ENCODE assay signal across 27 cellular contexts in the genomic region with DNA sequence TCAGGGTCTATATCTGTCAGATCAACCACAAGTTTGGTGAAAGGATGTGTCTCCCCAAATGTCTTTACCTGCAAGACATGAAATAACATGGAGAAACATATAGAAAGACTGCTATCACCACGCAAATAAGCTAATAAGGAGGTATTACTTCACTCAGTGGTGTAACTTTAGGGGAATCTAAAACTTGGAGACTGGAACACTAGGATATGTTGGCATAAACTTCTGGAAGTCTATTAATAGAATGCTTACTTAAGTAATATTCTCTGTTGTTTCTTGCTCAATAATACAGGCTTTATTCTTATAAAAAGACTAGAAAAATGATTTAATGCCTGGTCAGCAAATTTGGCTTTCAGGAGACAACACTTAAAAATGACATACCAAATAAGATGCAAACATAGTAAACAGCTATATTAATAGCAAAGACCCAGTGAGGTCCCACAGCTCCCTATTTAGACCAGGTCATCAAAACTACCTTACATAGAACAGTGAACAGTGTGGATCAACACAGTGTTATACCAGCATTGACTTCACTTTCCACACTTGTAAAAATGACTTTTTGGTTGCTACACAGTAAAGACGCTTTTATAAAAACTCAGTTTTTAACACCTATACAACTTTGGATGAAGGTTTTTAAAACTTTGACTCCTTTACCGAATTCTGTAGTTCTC. TPM values are rescaled to one million over a fixed set of nuclear protein-coding genes. Genes with fewer than 3 reads are reported as not detected.
"Had no signal": no experiment of that assay in that cellular context is flagged by ENCODE, and none has a peak within 500 bp of the region (broad histone marks: within the 10 kb centered on the region; RNA-seq: fewer than 3 reads in every experiment).

No MANE protein-coding gene starts in this region.

- DNase-seq: activated CD4-positive, alpha-beta T cell treated with anti-CD3 and anti-CD28 coated beads for 48 hours; activated CD4-positive, alpha-beta T cell treated with anti-CD3 and anti-CD28 coated beads, Interleukin-2, amount 50 U/mL, for 48 hours; activated CD8-positive, alpha-beta memory T cell treated with anti-CD3 and anti-CD28 coated beads, Interleukin-2, amount 50 U/mL, for 4 hours; activated effector memory CD4-positive, alpha-beta T cell treated with anti-CD3 and anti-CD28 coated beads, Interleukin-2, amount 50 U/mL, for 16 hours; activated naive CD8-positive, alpha-beta T cell treated with anti-CD3 and anti-CD28 coated beads for 36 hours; activated T-cell treated with anti-CD3 and anti-CD28 coated beads, Interleukin-2, amount 50 U/mL, for 1 hour; cerebellar nuclear complex; effector memory CD8-positive, alpha-beta T cell; hippocampal formation; lower lobe of right lung; stimulated activated CD4-positive, alpha-beta T cell treated with anti-CD3 and anti-CD28 coated beads, Interleukin-2, amount 100 ng/mL, for 48 hours; stimulated activated naive CD8-positive, alpha-beta T cell treated with anti-CD3 and anti-CD28 coated beads, Interleukin-15, Interleukin-2, amounts not matched to agents 100 U/mL and 50 U/mL, for 24 hours; T-helper 9 cell had no signal

- H3K36me3 ChIP-seq: colonic mucosa had no signal

- ATAC-seq: body of pancreas; effector memory CD8-positive, alpha-beta T cell; stimulated activated naive CD8-positive, alpha-beta T cell treated with anti-CD3 and anti-CD28 coated beads, Interleukin-15, Interleukin-2, amounts not matched to agents 100 U/mL and 50 U/mL, for 24 hours had no signal

- H3K27me3 ChIP-seq: adrenal gland, body of pancreas, colonic mucosa had no signal

- H3K27ac ChIP-seq: adrenal gland, body of pancreas, colonic mucosa, lower lobe of right lung, VCaP had no signal

- H3K4me3 Mint-ChIP-seq: activated naive CD4-positive, alpha-beta T cell treated with anti-CD3 and anti-CD28 coated beads for 36 hours; activated naive CD8-positive, alpha-beta T cell treated with anti-CD3 and anti-CD28 coated beads for 36 hours; activated T-helper 1 cell treated with anti-CD3 and anti-CD28 coated beads, Interleukin-12 subunit alpha, Interleukin-12 subunit beta, Interleukin-2, Interleukin-4 antibody, amounts not matched to agents 30 ng/mL and 10 ng/mL and 1 ng/mL, durations not matched to agents 14 hours and 24 hours and 36 hours; effector memory CD8-positive, alpha-beta T cell; nephron; T-helper 1 cell treated with Interleukin-12 subunit alpha and Interleukin-12 subunit beta and Interleukin-4 antibody, amounts not matched to agents 30 μg/mL and 1 μg/mL, for 36 hours had no signal

- H3K9me3 ChIP-seq: adrenal gland, body of pancreas, colonic mucosa, lower lobe of right lung, mucosa of descending colon, thoracic aorta had no signal

- H3K27ac Mint-ChIP-seq: activated naive CD4-positive, alpha-beta T cell treated with anti-CD3 and anti-CD28 coated beads for 36 hours; activated naive CD8-positive, alpha-beta T cell treated with anti-CD3 and anti-CD28 coated beads for 36 hours; activated T-helper 1 cell treated with anti-CD3 and anti-CD28 coated beads, Interleukin-12 subunit alpha, Interleukin-12 subunit beta, Interleukin-2, Interleukin-4 antibody, amounts not matched to agents 30 ng/mL and 10 ng/mL and 1 ng/mL, durations not matched to agents 14 hours and 24 hours and 36 hours; effector memory CD8-positive, alpha-beta T cell; nephron; T-helper 1 cell treated with Interleukin-12 subunit alpha and Interleukin-12 subunit beta and Interleukin-4 antibody, amounts not matched to agents 30 μg/mL and 1 μg/mL, for 36 hours had no signal

- H3K9me3 Mint-ChIP-seq: activated naive CD4-positive, alpha-beta T cell treated with anti-CD3 and anti-CD28 coated beads for 36 hours; activated naive CD8-positive, alpha-beta T cell treated with anti-CD3 and anti-CD28 coated beads for 36 hours; activated T-helper 1 cell treated with anti-CD3 and anti-CD28 coated beads, Interleukin-12 subunit alpha, Interleukin-12 subunit beta, Interleukin-2, Interleukin-4 antibody, amounts not matched to agents 30 ng/mL and 10 ng/mL and 1 ng/mL, durations not matched to agents 14 hours and 24 hours and 36 hours; effector memory CD8-positive, alpha-beta T cell; nephron; T-helper 1 cell treated with Interleukin-12 subunit alpha and Interleukin-12 subunit beta and Interleukin-4 antibody, amounts not matched to agents 30 μg/mL and 1 μg/mL, for 36 hours had no signal

- H3K4me1 Mint-ChIP-seq: activated naive CD8-positive, alpha-beta T cell treated with anti-CD3 and anti-CD28 coated beads for 36 hours; nephron had no signal

- FAIRE-seq: keratinocyte, TTC549, urothelium cell line had no signal

- H3K4me1 ChIP-seq: adrenal gland, body of pancreas, colonic mucosa, lower lobe of right lung had no signal

- H3K27me3 Mint-ChIP-seq: activated naive CD8-positive, alpha-beta T cell treated with anti-CD3 and anti-CD28 coated beads for 36 hours; effector memory CD8-positive, alpha-beta T cell had no signal

- H3K4me3 ChIP-seq: adrenal gland, body of pancreas, colonic mucosa, lower lobe of right lung, mucosa of descending colon, thoracic aorta had no signal

RNA-seq across cellular contexts. Expression of gene HAL, which starts 18.9 kb away (rescaled TPM):
- total RNA-seq: myocyte had no signal
